ENCODE assay signal across 9 cellular contexts in genomic region chr2:58449286-58450010, GRCh38.
DNase-seq lines count a peak whose midpoint lies in the region; ATAC-seq and TF ChIP-seq lines count a peak whose summit lies in the region.
"Had no signal": no experiment of that assay in that cellular context is flagged by ENCODE, and none has a peak within 500 bp of the region (broad histone marks: within the 10 kb centered on the region; RNA-seq: fewer than 3 reads in every experiment).

No MANE protein-coding gene starts in this region.

- peak; percentile 94 for ATAC-seq in HG03060 (IDR thresholded peaks at IDR 0.05; ENCODE audit: low read depth, unreplicated experiment)
- ATAC-seq: A549 had no signal

- TF ChIP-seq CTCF in thyroid gland (IDR thresholded peaks at IDR 0.05) = no peak

- H3K27ac ChIP-seq in thyroid gland = no peak overlapping the region
- H3K27ac ChIP-seq: A549 had no signal

- no peaks in the 10 kb centered on the region for H3K36me3 ChIP-seq in thyroid gland

- H3K9me3 ChIP-seq in thyroid gland = no peaks in the 10 kb centered on the region
- H3K9me3 ChIP-seq: A549 had no signal

- WGBS in thyroid gland, 2 donors = 78 to 80% methylated on average over 3 of the region's 3 CpGs

- TF ChIP-seq POLR2A in thyroid gland (IDR thresholded peaks at IDR 0.05) = no peak

- H3K4me3 ChIP-seq in thyroid gland (replicated peaks in 1 of 3) = no peak overlapping the region
- H3K4me3 ChIP-seq: A549 had no signal

- intact Hi-C loops in thyroid gland (cut with DNase I) (no loop called here), posterior cingulate gyrus (cut with DNase I) (loop anchor here (5.0 kb wide), 2 partner anchors 103 to 542 kb away; no protein-coding TSS in a partner anchor)

- DNase-seq in NCI-H1436 (lab: John Stamatoyannopoulos, UW) (peak; percentile 3), NCI-H1436 treated with DMSO at 0.1 percent for 48 hours (lab: John Stamatoyannopoulos, UW) (no peak), NOMO-1 treated with dmso at 0.1 percent for 144 hours (lab: John Stamatoyannopoulos, UW; ENCODE audit: unreplicated experiment) (peak; percentile 90), renal cortical epithelial cell (ENCODE audit: low read depth) (peak; percentile 9), thyroid gland (no peak), posterior cingulate gyrus (no peak), NCI-H1417 treated with DMSO at 0.1 percent for 48 hours (lab: John Stamatoyannopoulos, UW) (no peak)

- H3K4me1 ChIP-seq in thyroid gland = no peaks in the 10 kb centered on the region

- H3K27me3 ChIP-seq in thyroid gland = no peaks in the 10 kb centered on the region

Comparison
In these comparisons a context has a peak if more than half of its experiments do, and no peak if none do; other contexts are left out.
1. DNase-seq: peak in NCI-H1436 (single experiment), NOMO-1 treated with dmso at 0.1 percent for 144 hours (single experiment) and renal cortical epithelial cell (single experiment); none in NCI-H1436 treated with DMSO at 0.1 percent for 48 hours (single experiment), thyroid gland (0 of 2), posterior cingulate gyrus (0 of 10) and NCI-H1417 treated with DMSO at 0.1 percent for 48 hours (single experiment).